In genomic region chr3:23567917-23568316, GRCh38 we compare ENCODE assay signal across 11 cellular contexts.
A peak's percentile ranks its signal among the peaks of the same experiment; 100 is the strongest.
DNase-seq lines count a peak whose midpoint lies in the region; ATAC-seq and TF ChIP-seq lines count a peak whose summit lies in the region.
"Had no signal": no experiment of that assay in that cellular context is flagged by ENCODE, and none has a peak within 500 bp of the region (broad histone marks: within the 10 kb centered on the region; RNA-seq: fewer than 3 reads in every experiment).

No MANE protein-coding gene starts in this region.

- no peaks in the 10 kb centered on the region for H3K9me3 Mint-ChIP-seq in Calu3 (ENCODE audit: low read depth, unreplicated experiment)
- H3K9me3 Mint-ChIP-seq: dendritic cell treated with granulocyte-macrophage colony-stimulating factor and Interleukin-4, amounts not matched to agents 40 ng/mL and 50 ng/mL, for 4 days had no signal

- no peaks in the 10 kb centered on the region for H3K36me3 ChIP-seq in right lobe of liver

- no peaks in the 10 kb centered on the region for H3K4me1 Mint-ChIP-seq in Calu3 (ENCODE audit: low read depth, unreplicated experiment)

- no peak overlapping the region for H3K27ac Mint-ChIP-seq in Calu3 (ENCODE audit: unreplicated experiment)
- H3K27ac Mint-ChIP-seq: dendritic cell treated with granulocyte-macrophage colony-stimulating factor and Interleukin-4, amounts not matched to agents 40 ng/mL and 50 ng/mL, for 4 days had no signal

- H3K4me3 Mint-ChIP-seq in Calu3 (ENCODE audit: low read depth, unreplicated experiment): no peak overlapping the region
- H3K4me3 Mint-ChIP-seq: dendritic cell treated with granulocyte-macrophage colony-stimulating factor and Interleukin-4, amounts not matched to agents 40 ng/mL and 50 ng/mL, for 4 days; naive B cell had no signal

- CTCF ChIA-PET in Calu3 (lab: Charles Lee): no interaction called here

- no peaks in the 10 kb centered on the region for H3K9me3 ChIP-seq in right lobe of liver

- BruUV-seq in Calu3 (replicated peaks; lab: Mats Ljungman, UMichigan): no TSS peak

- ATAC-seq in HG02571 (IDR thresholded peaks at IDR 0.05; ENCODE audit: unreplicated experiment) (peak; percentile 54), left ventricle myocardium superior (peak; percentile 83), right lobe of liver (no peak)

- TF ChIP-seq CTCF in Calu3 (IDR thresholded peaks at IDR 0.05; ENCODE audit: unreplicated experiment) (no peak), right lobe of liver (IDR thresholded peaks at IDR 0.05) (no peak)

- in situ Hi-C loops in SK-MEL-5 (cut with HindIII; ENCODE audit: low pct_unique_long_range_greater_than_20kb, low sequenced_read_pairs): no loop called here

- WGBS in right lobe of liver (ENCODE audit: insufficient coverage, low coverage, low lambda C conversion rate, missing lambda C conversion rate): 33% methylated on average over 3 of the region's 3 CpGs

- H3K27me3 ChIP-seq in right lobe of liver: no peaks in the 10 kb centered on the region

- no peaks in the 10 kb centered on the region for H3K27me3 Mint-ChIP-seq in Calu3 (ENCODE audit: unreplicated experiment)
- H3K27me3 Mint-ChIP-seq: dendritic cell treated with granulocyte-macrophage colony-stimulating factor and Interleukin-4, amounts not matched to agents 40 ng/mL and 50 ng/mL, for 4 days; naive B cell had no signal

- no peaks in the 10 kb centered on the region for H3K36me3 Mint-ChIP-seq in Calu3 (ENCODE audit: insufficient read depth, unreplicated experiment)

- no peak overlapping the region for H3K4me3 ChIP-seq in right lobe of liver

- no peaks in the 10 kb centered on the region for H3K4me1 ChIP-seq in right lobe of liver

- intact Hi-C loops in left ventricle myocardium superior (cut with micrococcal nuclease) (no loop called here), Calu3 (cut with micrococcal nuclease; ENCODE audit: unreplicated experiment) (no loop called here), right lobe of liver (cut with DNase I) (no loop called here)

- TF ChIP-seq POLR2A in right lobe of liver (IDR thresholded peaks at IDR 0.05): no peak

- no peak overlapping the region for H3K27ac ChIP-seq in right lobe of liver

- DNase-seq in AG08396 (ENCODE audit: low spot score) (peak; percentile 75), SK-MEL-5 (ENCODE audit: low read depth, low spot score) (peak; percentile 66), left ventricle myocardium superior (no peak), Calu3 (no peak), NCI-H69 (lab: John Stamatoyannopoulos, UW) (no peak), right lobe of liver (no peak)
- no peak for DNase-seq in effector CD8-positive, alpha-beta T cell (lab: John Stamatoyannopoulos, UW)
- DNase-seq: naive B cell; stimulated activated CD8-positive, alpha-beta memory T cell treated with anti-CD3 and anti-CD28 coated beads, Interleukin-4, amount 100 ng/mL, for 48 hours had no signal

Comparison
In these comparisons a context has a peak if more than half of its experiments do, and no peak if none do; other contexts are left out.
1. DNase-seq: peak in AG08396 (single experiment) and SK-MEL-5 (single experiment); none in left ventricle myocardium superior (single experiment), effector CD8-positive, alpha-beta T cell (single experiment), Calu3 (single experiment), NCI-H69 (single experiment) and right lobe of liver (0 of 3).
2. ATAC-seq: peak in HG02571 (single experiment) and left ventricle myocardium superior (single experiment); none in right lobe of liver (0 of 4).